8 cellular contexts compared by ENCODE assay signal in genomic region chr6:28266962-28267694, GRCh38. TPM values are rescaled to one million over a fixed set of nuclear protein-coding genes. Genes with fewer than 3 reads are reported as not detected.
DNase-seq lines count a peak whose midpoint lies in the region; ATAC-seq and TF ChIP-seq lines count a peak whose summit lies in the region.

ZSCAN26 (plus strand) TSS chr6:28267143; CDS start chr6:28271920, 4,777 bp downstream.

- ATAC-seq in natural killer cell, result peak; percentile 96 to 97 (median 96)

- TF ChIP-seq CTCF in fibroblast of pulmonary artery (IDR thresholded peaks at IDR 0.05; ENCODE audit: low read length, missing control alignments), result no peak
- no peak for TF ChIP-seq CTCF in natural killer cell (IDR thresholded peaks at IDR 0.05)

- no peak within 1 kb of the TSS for H3K27ac Mint-ChIP-seq in natural killer cell

- intact Hi-C loops in natural killer cell (cut with micrococcal nuclease), result loop anchor here (1.0 to 5.0 kb wide), 5 partner anchors 15 to 145 kb away; partner anchors contain the start of genes ZKSCAN4 and ZSCAN16

- H3K27me3 Mint-ChIP-seq in natural killer cell (ENCODE audit: low read depth in 2 of 2), result peaks cover 5 to 28% of the 10 kb centered on the region in 2 donors

- no peaks in the 10 kb centered on the region for H3K9me3 Mint-ChIP-seq in natural killer cell

- H3K4me3 Mint-ChIP-seq in natural killer cell, result no peak within 1 kb of the TSS

- no peaks in the 10 kb centered on the region for H3K36me3 Mint-ChIP-seq in natural killer cell

- peak within 1 kb of the TSS; percentile 65 for H3K4me3 ChIP-seq in fibroblast of pulmonary artery (replicated peaks; ENCODE audit: low read depth, low read length)

- DNase-seq in ELF-1 (ENCODE audit: low read depth, low spot score) (peak; percentile 93), GOT3 (lab: John Stamatoyannopoulos, UW) (peak; percentile 52), LHCN-M2 (ENCODE audit: low read depth) (peak; percentile 87), RKO (ENCODE audit: low spot score) (peak; percentile 91), fibroblast of pulmonary artery (ENCODE audit: low read depth) (peak; percentile 95), natural killer cell (peak; percentile 83)
- DNase-seq in activated T-helper 9 cell treated with anti-CD3 and anti-CD28 coated beads, Interleukin-2, amount 50 U/mL, for 16 hours (ENCODE audit: low read depth), result peak; percentile 70
- peak; percentile 64 to 93 (median 80) for DNase-seq in stimulated activated naive CD4-positive, alpha-beta T cell (lab: John Stamatoyannopoulos, UW)

- no peaks in the 10 kb centered on the region for H3K4me1 Mint-ChIP-seq in natural killer cell

RNA-seq across cellular contexts. Expression of gene ZSCAN26, which starts in this region (rescaled TPM):
- 11.3 and 12.7 TPM in 2 replicates for total RNA-seq in LHCN-M2 (2014; rRNA removed)
- 4.9 TPM for polyA plus RNA-seq in LHCN-M2 (2012)
- 10 to 100 TPM; 13.7 to 24.4 (median 15.4) TPM for total RNA-seq in natural killer cell

Comparison
In these comparisons a context has a peak if more than half of its experiments do, and no peak if none do; other contexts are left out.
1. Peak in every context shown above with its lines: DNase-seq, ATAC-seq and H3K4me3 ChIP-seq.